Comparison of ENCODE assay signal across 8 cellular contexts in genomic region chr14:35061107-35061791, GRCh38. TPM values are rescaled to one million over a fixed set of nuclear protein-coding genes. Genes with fewer than 3 reads are reported as not detected.
DNase-seq lines count a peak whose midpoint lies in the region; ATAC-seq and TF ChIP-seq lines count a peak whose summit lies in the region.
"Not testable (repeated sequence)": the region's sequence is repeated elsewhere in the genome, so short reads cannot be mapped to it uniquely, and the experiment has no call there.

No MANE protein-coding gene starts in this region.

- DNase-seq in ELF-1 (ENCODE audit: low read depth, low spot score) (peak; percentile 40), RWPE1 (ENCODE audit: low spot score) (peak; percentile 59), mammary epithelial cell (peak; percentile 46), fibroblast of villous mesenchyme (ENCODE audit: low read depth) (peak; percentile 61), mucosa of descending colon (peak; percentile 70 to 77 (median 75)), thyroid gland (peak; percentile 15 to 32)
- DNase-seq in IMR-90: not testable (repeated sequence)

- not testable (repeated sequence) for H3K9ac ChIP-seq in IMR-90 (ENCODE audit: low read depth, low read length); mammary epithelial cell (ENCODE audit: insufficient read depth, low read length)
- H3K9ac ChIP-seq in iPS-15b (ENCODE audit: low read depth, low read length): peak overlapping the region; percentile 47

- H3K4me2 ChIP-seq in IMR-90 (ENCODE audit: low read depth, low read length): not testable (repeated sequence)
- H3K4me2 ChIP-seq in mammary epithelial cell (ENCODE audit: insufficient read depth, low read depth, low read length): peak overlapping the region; percentile 57

- peak overlapping the region; percentile 50 for H2AK9ac ChIP-seq in IMR-90 (replicated peaks; ENCODE audit: low read depth, low read length, poor library complexity)

- intact Hi-C loops in IMR-90 (cut with micrococcal nuclease); mammary epithelial cell (cut with micrococcal nuclease); mucosa of descending colon (cut with DNase I, micrococcal nuclease); thyroid gland (cut with DNase I): not testable (repeated sequence)

- H3K27me3 ChIP-seq in IMR-90 (ENCODE audit: control insufficient read depth, insufficient read depth, low read length); mammary epithelial cell (ENCODE audit: insufficient read depth, low read length); iPS-15b (ENCODE audit: control insufficient read depth, insufficient read depth, low read length); thyroid gland: not testable (repeated sequence)

- POLR2A ChIA-PET in IMR-90 (lab: Charles Lee; ENCODE audit: unreplicated experiment); RWPE1 (lab: Yijun Ruan, JAX; ENCODE audit: low non-redundant PET): not testable (repeated sequence)

- H3K14ac ChIP-seq in IMR-90 (replicated peaks; ENCODE audit: low read depth, low read length): peak overlapping the region; percentile 71

- BruUV-seq in IMR-90 (replicated peaks; lab: Mats Ljungman, UMichigan); mammary epithelial cell (replicated peaks; lab: Mats Ljungman, UMichigan): not testable (repeated sequence)

- H2AFZ ChIP-seq in IMR-90 (replicated peaks; ENCODE audit: low read length, poor library complexity): not testable (repeated sequence)
- H2AFZ ChIP-seq in mammary epithelial cell (ENCODE audit: low read depth, low read length): peak overlapping the region; percentile 64

- in situ Hi-C loops in IMR-90 (cut with MboI; ENCODE audit: low sequenced_read_pairs); mammary epithelial cell (cut with MboI; ENCODE audit: low sequenced_read_pairs in 2 of 2): not testable (repeated sequence)

- H2BK120ac ChIP-seq in IMR-90 (ENCODE audit: low read depth, low read length): not testable (repeated sequence)

- not testable (repeated sequence) for H4K91ac ChIP-seq in IMR-90 (ENCODE audit: insufficient read depth, low read depth, low read length)

- TF ChIP-seq POLR2A in IMR-90 (IDR thresholded peaks at IDR 0.05; ENCODE audit: low read depth, low read length); thyroid gland (IDR thresholded peaks at IDR 0.05): not testable (repeated sequence)

- no CpG with 5 or more reads among the region's 2 CpGs for WGBS in IMR-90 (ENCODE audit: extremely low coverage in 2 of 2, insufficient read length in 1 of 2), 2 experiments
- WGBS in mammary epithelial cell (ENCODE audit: low coverage, missing lambda C conversion rate): 70% methylated on average over 2 of the region's 2 CpGs
- WGBS in thyroid gland, 2 donors: 80 to 82% methylated on average over 2 of the region's 2 CpGs

- dilution Hi-C loops in IMR-90 (cut with HindIII; ENCODE audit: low sequenced_read_pairs, unreplicated experiment); mammary epithelial cell (cut with HindIII; ENCODE audit: low sequenced_read_pairs): not testable (repeated sequence)

- H2BK5ac ChIP-seq in IMR-90 (ENCODE audit: low read depth, low read length, poor library complexity, severe bottlenecking): not testable (repeated sequence)

- H3K4ac ChIP-seq in IMR-90 (ENCODE audit: low read depth, low read length): not testable (repeated sequence)

- not testable (repeated sequence) for H3K9me3 ChIP-seq in IMR-90 (ENCODE audit: control insufficient read depth, insufficient read depth, low read length); mammary epithelial cell (replicated peaks; ENCODE audit: insufficient read depth, low read length); iPS-15b (ENCODE audit: control insufficient read depth, insufficient read depth, low read length); mucosa of descending colon; thyroid gland

- H3K36me3 ChIP-seq in IMR-90 (ENCODE audit: control insufficient read depth, insufficient read depth, low read length) (peaks cover 26% of the 10 kb centered on the region), thyroid gland (peaks cover 9 to 12% of the 10 kb centered on the region in 2 donors)
- H3K36me3 ChIP-seq in mammary epithelial cell (ENCODE audit: insufficient read depth, low read length); iPS-15b (ENCODE audit: control insufficient read depth, insufficient read depth, low read length); mucosa of descending colon (ENCODE audit: low read depth): not testable (repeated sequence)

- H3K56ac ChIP-seq in IMR-90 (ENCODE audit: extremely low read depth, insufficient read depth, low read length): not testable (repeated sequence)

- not testable (repeated sequence) for H3K4me3 ChIP-seq in IMR-90 (ENCODE audit: insufficient read depth, low read depth, low read length); mammary epithelial cell (replicated peaks in 1 of 3; ENCODE audit: insufficient read depth in 1 of 3, low read depth in 2 of 3, low read length in 3 of 3); fibroblast of villous mesenchyme (ENCODE audit: low read depth, low read length); iPS-15b (ENCODE audit: low read depth, low read length); mucosa of descending colon; thyroid gland (replicated peaks in 1 of 3)

- H2BK20ac ChIP-seq in IMR-90 (ENCODE audit: low read depth, low read length): not testable (repeated sequence)

- not testable (repeated sequence) for H4K5ac ChIP-seq in IMR-90 (ENCODE audit: low read depth, low read length)

- not testable (repeated sequence) for TF ChIP-seq CTCF in IMR-90 (conservative IDR thresholded peaks at IDR 0.05; ENCODE audit: low read depth, low read length); RWPE1 (conservative IDR thresholded peaks at IDR 0.05; ENCODE audit: low read depth); mammary epithelial cell (conservative IDR thresholded peaks at IDR 0.05 in 1 of 2, IDR thresholded peaks at IDR 0.05 in 1 of 2; ENCODE audit: extremely low read depth in 1 of 2, insufficient read depth in 1 of 2, low read depth in 1 of 2, low read length in 2 of 2); fibroblast of villous mesenchyme (IDR thresholded peaks at IDR 0.05; ENCODE audit: insufficient read depth, low read depth, low read length); mucosa of descending colon (IDR thresholded peaks at IDR 0.05); thyroid gland (IDR thresholded peaks at IDR 0.05)

- not testable (repeated sequence) for H3K4me1 ChIP-seq in IMR-90 (ENCODE audit: control insufficient read depth, insufficient read depth, low read length); mammary epithelial cell (ENCODE audit: insufficient read depth, low read length); iPS-15b (ENCODE audit: control insufficient read depth, insufficient read depth, low read length); mucosa of descending colon (ENCODE audit: low read depth); thyroid gland

- ATAC-seq in IMR-90 (ENCODE audit: low read depth): not testable (repeated sequence)
- peak; percentile 99 for ATAC-seq in mucosa of descending colon

- H2AK5ac ChIP-seq in IMR-90 (ENCODE audit: low read depth, low read length): not testable (repeated sequence)

- H4K20me1 ChIP-seq in IMR-90 (ENCODE audit: insufficient read depth, low read length); mammary epithelial cell (ENCODE audit: insufficient read depth, low read length): not testable (repeated sequence)

- H4K8ac ChIP-seq in IMR-90 (ENCODE audit: low read depth in 2 of 2, low read length in 2 of 2): 0 out of 4 replicates have a peak overlapping the region, but pooled peaks of 1 of the 2 experiments have one; percentile 42

- H3K23ac ChIP-seq in IMR-90 (ENCODE audit: low read depth, low read length): not testable (repeated sequence)

- not testable (repeated sequence) for H2BK15ac ChIP-seq in IMR-90 (ENCODE audit: low read depth, low read length)

- peaks cover 25% of the 10 kb centered on the region for H3K79me2 ChIP-seq in mammary epithelial cell (ENCODE audit: insufficient read depth, low read length)

- TF ChIP-seq RAD21 in IMR-90 (IDR thresholded peaks at IDR 0.05; ENCODE audit: low read length): not testable (repeated sequence)

- H3K27ac ChIP-seq in IMR-90 (ENCODE audit: insufficient read depth, low read length); mammary epithelial cell (ENCODE audit: insufficient read depth, low read depth, low read length): not testable (repeated sequence)
- H3K27ac ChIP-seq in RWPE1 (peak overlapping the region; percentile 73), thyroid gland (peak overlapping the region in 1 of 3 donors; percentile 32)

- not testable (repeated sequence) for H3K18ac ChIP-seq in IMR-90 (ENCODE audit: low read depth, low read length)

- peaks cover 3 to 11% of the 10 kb centered on the region in 2 experiments; a peak in 3 of 4 replicates for H3K79me1 ChIP-seq in IMR-90 (ENCODE audit: low read depth in 1 of 2, low read length in 2 of 2)

- CTCF ChIA-PET in IMR-90 (lab: Yijun Ruan, JAX) (interaction anchor here (0.6 to 1.9 kb wide), 2 partner anchors 10 to 99 kb away, joined by 3 to 6 read pairs; no protein-coding TSS in a partner anchor), RWPE1 (lab: Yijun Ruan, JAX) (interaction anchor here (0.6 kb wide), 1 partner anchor 391 kb away, joined by 3 read pairs; no protein-coding TSS in a partner anchor)
- CTCF ChIA-PET in mammary epithelial cell (lab: Charles Lee; ENCODE audit: low non-redundant PET): not testable (repeated sequence)

- H3K9me1 ChIP-seq in IMR-90 (ENCODE audit: insufficient read depth, low read length): not testable (repeated sequence)

RNA-seq across cellular contexts. Expression of gene FAM177A1, which starts 15.2 kb away (rescaled TPM):
- total RNA-seq in IMR-90 (2012; rRNA removed) (18.5 and 35.8 TPM in 2 replicates), mammary epithelial cell (10 to 100 TPM; 30.2 to 84.2 TPM), fibroblast of villous mesenchyme (39.9 and 43.6 TPM in 2 replicates), mucosa of descending colon (100 to 1,000 TPM in 2 of 3 donors, 10 to 100 TPM in 1; 98.1 to 152 (median 142) TPM), thyroid gland (10 to 100 TPM; 36.2 to 55.6 (median 47.2) TPM)
- polyA plus RNA-seq in IMR-90 (2012; rRNA removed) (29.4 and 33.4 TPM in 2 replicates), mammary epithelial cell (26.3 TPM)
- 13.2 and 22.8 TPM in 2 replicates for polyA plus RNA-seq in IMR-90 (2012; cell fraction: cytosol; rRNA removed)
- 6.0 and 19.0 TPM in 2 replicates for polyA plus RNA-seq in IMR-90 (2012; cell fraction: nucleus; rRNA removed; ENCODE audit: low replicate concordance)
- 5.6 TPM for polyA minus RNA-seq in mammary epithelial cell
